In genomic region chr11:123062892-123063395, GRCh38 we compare ENCODE assay signal across 8 cellular contexts. TPM values are rescaled to one million over a fixed set of nuclear protein-coding genes. Genes with fewer than 3 reads are reported as not detected.
A peak's percentile ranks its signal among the peaks of the same experiment; 100 is the strongest.
DNase-seq lines count a peak whose midpoint lies in the region; ATAC-seq and TF ChIP-seq lines count a peak whose summit lies in the region.

No MANE protein-coding gene starts in this region.

- DNase-seq in CD8-positive, alpha-beta T cell: no peak
- peak in 1 of 2 experiments; percentile 56 for DNase-seq in HAP-1 (ENCODE audit: low spot score in 2 of 2)
- no peak for DNase-seq in Peyer's patch
- no peak for DNase-seq in effector memory CD8-positive, alpha-beta T cell
- no peak for DNase-seq in glomerular visceral epithelial cell (ENCODE audit: extremely low spot score)
- no peak for DNase-seq in A172 (ENCODE audit: low spot score)
- no peak for DNase-seq in NCI-H226

- H3K4me3 ChIP-seq in CD8-positive, alpha-beta T cell (ENCODE audit: low read depth, low read length): peak overlapping the region; percentile 70
- H3K4me3 ChIP-seq in HAP-1: peak overlapping the region; percentile 99
- peak overlapping the region; percentile 86 to 96 (median 93) for H3K4me3 ChIP-seq in Peyer's patch
- H3K4me3 ChIP-seq in muscle layer of colon (ENCODE audit: low read depth in 1 of 2, low read length in 2 of 2): peak overlapping the region; percentile 47 to 62

- in situ Hi-C loops in HAP-1 (cut with MboI; ENCODE audit: low sequenced_read_pairs): no loop called here

- intact Hi-C loops in CD8-positive, alpha-beta T cell (cut with DNase I, micrococcal nuclease): loop anchor here (1.0 to 10.0 kb wide), 9 partner anchors 7 to 1771 kb away; partner anchors contain the start of genes SC5D (in 2 of the 2), ZNF202 (in 2 of the 2) and GRAMD1B (in 1 of the 2)

- H3K4me1 ChIP-seq in CD8-positive, alpha-beta T cell (ENCODE audit: insufficient read depth, low read length): peaks cover 43% of the 10 kb centered on the region
- peaks cover 24% of the 10 kb centered on the region for H3K4me1 ChIP-seq in HAP-1
- peaks cover 0 to 37% (median 15%) of the 10 kb centered on the region in 4 donors for H3K4me1 ChIP-seq in Peyer's patch
- H3K4me1 ChIP-seq in muscle layer of colon (ENCODE audit: insufficient read depth, low read length): peaks cover 48% of the 10 kb centered on the region

- H3K36me3 ChIP-seq in CD8-positive, alpha-beta T cell (ENCODE audit: insufficient read depth, low read length): peaks cover 34% of the 10 kb centered on the region
- peaks cover 44% of the 10 kb centered on the region for H3K36me3 ChIP-seq in HAP-1 (replicated peaks)
- peaks cover 0 to 25% (median 0%) of the 10 kb centered on the region in 3 donors for H3K36me3 ChIP-seq in Peyer's patch
- H3K36me3 ChIP-seq in muscle layer of colon (ENCODE audit: insufficient read depth, low read length): peaks cover 31% of the 10 kb centered on the region

- H3K9ac ChIP-seq in muscle layer of colon (ENCODE audit: low read length): peak overlapping the region; percentile 96

- peak overlapping the region; percentile 97 for H3K4me3 Mint-ChIP-seq in CD8-positive, alpha-beta T cell
- peak overlapping the region; percentile 99 to 100 for H3K4me3 Mint-ChIP-seq in effector memory CD8-positive, alpha-beta T cell

- no peaks in the 10 kb centered on the region for H3K9me3 Mint-ChIP-seq in CD8-positive, alpha-beta T cell
- H3K9me3 Mint-ChIP-seq in effector memory CD8-positive, alpha-beta T cell: no peaks in the 10 kb centered on the region

- peaks cover 57% of the 10 kb centered on the region for H3K4me1 Mint-ChIP-seq in CD8-positive, alpha-beta T cell (ENCODE audit: low read depth)
- H3K4me1 Mint-ChIP-seq in effector memory CD8-positive, alpha-beta T cell (ENCODE audit: low read depth in 2 of 2): peaks cover 53 to 55% of the 10 kb centered on the region in 2 donors

- TF ChIP-seq CTCF in CD8-positive, alpha-beta T cell (IDR thresholded peaks at IDR 0.05): no peak
- TF ChIP-seq CTCF in Peyer's patch (IDR thresholded peaks at IDR 0.05): peak in 1 of 6 experiments; percentile 7

- POLR2A ChIA-PET in CD8-positive, alpha-beta T cell (lab: Charles Lee): interaction anchor here (0.9 to 9.0 kb wide), 23 partner anchors 8 to 407 kb away, joined by 3 to 85 read pairs (median 6); partner anchors contain the start of genes CRTAM and JHY

- no peaks in the 10 kb centered on the region for H3K9me3 ChIP-seq in CD8-positive, alpha-beta T cell (ENCODE audit: low read length)
- H3K9me3 ChIP-seq in HAP-1 (no peaks in the 10 kb centered on the region), Peyer's patch (no peaks in the 10 kb centered on the region), muscle layer of colon (ENCODE audit: low read length) (no peaks in the 10 kb centered on the region)

- no peak for ATAC-seq in CD8-positive, alpha-beta T cell
- ATAC-seq in effector memory CD8-positive, alpha-beta T cell (replicated peaks): peak; percentile 0

- peak overlapping the region; percentile 97 for H3K27ac Mint-ChIP-seq in CD8-positive, alpha-beta T cell
- H3K27ac Mint-ChIP-seq in effector memory CD8-positive, alpha-beta T cell: peak overlapping the region; percentile 99 to 100

- H3K27ac ChIP-seq in CD8-positive, alpha-beta T cell (ENCODE audit: low read depth, low read length): peak overlapping the region; percentile 87
- H3K27ac ChIP-seq in Peyer's patch (peak overlapping the region; percentile 97 to 100 (median 100)), muscle layer of colon (ENCODE audit: low read depth, low read length) (peak overlapping the region; percentile 75)

- CTCF ChIA-PET in CD8-positive, alpha-beta T cell (lab: Charles Lee): interaction anchor here (1.1 to 3.3 kb wide), 5 partner anchors 9 to 219 kb away, joined by 3 to 13 read pairs (median 6); no protein-coding TSS in a partner anchor

- TF ChIP-seq POLR2A in Peyer's patch (IDR thresholded peaks at IDR 0.05): peak in 1 of 2 donors; percentile 6

- H3K36me3 Mint-ChIP-seq in CD8-positive, alpha-beta T cell: peaks cover 49% of the 10 kb centered on the region
- peaks cover 60% of the 10 kb centered on the region for H3K36me3 Mint-ChIP-seq in effector memory CD8-positive, alpha-beta T cell (ENCODE audit: insufficient read depth)

- no peaks in the 10 kb centered on the region for H3K27me3 ChIP-seq in CD8-positive, alpha-beta T cell (ENCODE audit: insufficient read depth, low read length)
- H3K27me3 ChIP-seq in HAP-1 (ENCODE audit: low read depth): no peaks in the 10 kb centered on the region
- H3K27me3 ChIP-seq in Peyer's patch: no peaks in the 10 kb centered on the region
- no peaks in the 10 kb centered on the region for H3K27me3 ChIP-seq in muscle layer of colon (ENCODE audit: control insufficient read depth in 1 of 2, insufficient read depth in 2 of 2, low read length in 2 of 2)

- no peaks in the 10 kb centered on the region for H3K27me3 Mint-ChIP-seq in CD8-positive, alpha-beta T cell (ENCODE audit: low read depth)
- no peaks in the 10 kb centered on the region for H3K27me3 Mint-ChIP-seq in effector memory CD8-positive, alpha-beta T cell

RNA-seq across cellular contexts. Expression of gene HSPA8, which starts 1.0 kb away (rescaled TPM):
- 100 to 1,000 TPM; 748 to 798 TPM for total RNA-seq in CD8-positive, alpha-beta T cell
- total RNA-seq in Peyer's patch: 1,000 to 10,000 TPM in 1 of 4 donors, 100 to 1,000 TPM in 3; 459 to 1,091 (median 728) TPM
- 3,086 and 3,613 TPM in 2 replicates for total RNA-seq in A172 (2014; rRNA removed; shearing (Covaris generic))
